ENCODE assay signal across 8 cellular contexts in genomic region chr9:36450110-36450732, GRCh38. TPM values are rescaled to one million over a fixed set of nuclear protein-coding genes. Genes with fewer than 3 reads are reported as not detected.
DNase-seq lines count a peak whose midpoint lies in the region; ATAC-seq, FAIRE-seq and TF ChIP-seq lines count a peak whose summit lies in the region.

No MANE protein-coding gene starts in this region.

- intact Hi-C loops in CD4-positive, alpha-beta T cell (cut with DNase I, micrococcal nuclease), result loop anchor here (1.0 kb wide), 2 partner anchors 43 to 106 kb away; no protein-coding TSS in a partner anchor
- intact Hi-C loops in activated T-helper 2 cell treated with anti-CD3 and anti-CD28 coated beads, Interferon-gamma antibody, Interleukin-2, Interleukin-4, amounts not matched to agents 10 μg/mL and 5 μg/mL and 100 μg/mL, durations not matched to agents 14 hours and 24 hours and 36 hours (cut with micrococcal nuclease), result loop anchor here (1.0 to 2.0 kb wide), 2 partner anchors 43 to 105 kb away; no protein-coding TSS in a partner anchor

- no peak overlapping the region for H3K4me3 ChIP-seq in brain microvascular endothelial cell (ENCODE audit: low read depth, low read length)

- DNase-seq in CD4-positive, alpha-beta T cell, result peak in 3 of 10 experiments; percentile 4 to 13 (median 11)
- DNase-seq in GM18507 (ENCODE audit: extremely low spot score, insufficient read length, low read depth), result no peak
- peak; percentile 55 to 67 for DNase-seq in NCI-H446 (lab: John Stamatoyannopoulos, UW)
- peak; percentile 12 for DNase-seq in brain microvascular endothelial cell
- no peak for DNase-seq in left lobe of liver (ENCODE audit: low spot score)
- no peak for DNase-seq in activated effector memory CD4-positive, alpha-beta T cell treated with anti-CD3 and anti-CD28 coated beads, Interleukin-2, amount 50 U/mL, for 16 hours
- no peak for DNase-seq in activated T-helper 2 cell treated with anti-CD3 and anti-CD28 coated beads, Interferon-gamma antibody, Interleukin-2, Interleukin-4, amounts not matched to agents 10 μg/mL and 5 μg/mL and 100 μg/mL, durations not matched to agents 14 hours and 24 hours and 36 hours (ENCODE audit: low spot score)

- peak; percentile 59 for FAIRE-seq in GM18507 (lab: Jason Lieb, UNC)

- H3K27ac Mint-ChIP-seq in CD4-positive, alpha-beta T cell, result no peak overlapping the region
- H3K27ac Mint-ChIP-seq in activated T-helper 2 cell treated with anti-CD3 and anti-CD28 coated beads, Interferon-gamma antibody, Interleukin-2, Interleukin-4, amounts not matched to agents 10 μg/mL and 5 μg/mL and 100 μg/mL, durations not matched to agents 14 hours and 24 hours and 36 hours, result no peak overlapping the region

- no peaks in the 10 kb centered on the region for H3K36me3 ChIP-seq in brain microvascular endothelial cell (replicated peaks)

- in situ Hi-C loops in brain microvascular endothelial cell (cut with HindIII; ENCODE audit: low pct_ligation_motif_present, low sequenced_read_pairs), result no loop called here

- POLR2A ChIA-PET in CD4-positive, alpha-beta T cell (lab: Charles Lee), result interaction anchor here (0.9 to 1.2 kb wide), 2 partner anchors 36 to 38 kb away, joined by 3 to 7 read pairs; no protein-coding TSS in a partner anchor

- CTCF ChIA-PET in CD4-positive, alpha-beta T cell (lab: Charles Lee), result interaction anchor here (0.7 to 2.5 kb wide), 3 partner anchors 14 to 43 kb away, joined by 3 to 12 read pairs (median 4); no protein-coding TSS in a partner anchor

- H3K9me3 ChIP-seq in CD4-positive, alpha-beta T cell (ENCODE audit: control insufficient read depth, low read length), result no peaks in the 10 kb centered on the region

- no peaks in the 10 kb centered on the region for H3K27me3 Mint-ChIP-seq in CD4-positive, alpha-beta T cell
- H3K27me3 Mint-ChIP-seq in activated T-helper 2 cell treated with anti-CD3 and anti-CD28 coated beads, Interferon-gamma antibody, Interleukin-2, Interleukin-4, amounts not matched to agents 10 μg/mL and 5 μg/mL and 100 μg/mL, durations not matched to agents 14 hours and 24 hours and 36 hours (ENCODE audit: low read depth), result no peaks in the 10 kb centered on the region

- H3K27me3 ChIP-seq in CD4-positive, alpha-beta T cell (ENCODE audit: control insufficient read depth, insufficient read depth, low read length), result no peaks in the 10 kb centered on the region
- H3K27me3 ChIP-seq in brain microvascular endothelial cell (replicated peaks), result no peaks in the 10 kb centered on the region

- H3K4me1 Mint-ChIP-seq in CD4-positive, alpha-beta T cell (ENCODE audit: low read depth), result peaks cover 35% of the 10 kb centered on the region
- peaks cover 8% of the 10 kb centered on the region for H3K4me1 Mint-ChIP-seq in activated T-helper 2 cell treated with anti-CD3 and anti-CD28 coated beads, Interferon-gamma antibody, Interleukin-2, Interleukin-4, amounts not matched to agents 10 μg/mL and 5 μg/mL and 100 μg/mL, durations not matched to agents 14 hours and 24 hours and 36 hours (ENCODE audit: low read depth)

- peak; percentile 80 for TF ChIP-seq CTCF in CD4-positive, alpha-beta T cell (IDR thresholded peaks at IDR 0.05)
- peak; percentile 82 for TF ChIP-seq CTCF in brain microvascular endothelial cell (IDR thresholded peaks at IDR 0.05; ENCODE audit: low read depth, low read length, missing control alignments)

- peaks cover 8% of the 10 kb centered on the region for H3K36me3 Mint-ChIP-seq in CD4-positive, alpha-beta T cell (ENCODE audit: low read depth)
- peaks cover 3% of the 10 kb centered on the region for H3K36me3 Mint-ChIP-seq in activated T-helper 2 cell treated with anti-CD3 and anti-CD28 coated beads, Interferon-gamma antibody, Interleukin-2, Interleukin-4, amounts not matched to agents 10 μg/mL and 5 μg/mL and 100 μg/mL, durations not matched to agents 14 hours and 24 hours and 36 hours (ENCODE audit: low read depth)

- ATAC-seq in CD4-positive, alpha-beta T cell (ENCODE audit: poor library complexity), result no peak
- ATAC-seq in left lobe of liver (peak; percentile 82), GM21619 (IDR thresholded peaks at IDR 0.05; ENCODE audit: unreplicated experiment) (no peak)

- H3K27ac ChIP-seq in CD4-positive, alpha-beta T cell (ENCODE audit: low read depth, low read length), result no peak overlapping the region
- no peak overlapping the region for H3K27ac ChIP-seq in brain microvascular endothelial cell

- H3K9me3 Mint-ChIP-seq in CD4-positive, alpha-beta T cell, result no peaks in the 10 kb centered on the region
- no peaks in the 10 kb centered on the region for H3K9me3 Mint-ChIP-seq in activated T-helper 2 cell treated with anti-CD3 and anti-CD28 coated beads, Interferon-gamma antibody, Interleukin-2, Interleukin-4, amounts not matched to agents 10 μg/mL and 5 μg/mL and 100 μg/mL, durations not matched to agents 14 hours and 24 hours and 36 hours

- no peak overlapping the region for H3K4me3 Mint-ChIP-seq in CD4-positive, alpha-beta T cell
- H3K4me3 Mint-ChIP-seq in activated T-helper 2 cell treated with anti-CD3 and anti-CD28 coated beads, Interferon-gamma antibody, Interleukin-2, Interleukin-4, amounts not matched to agents 10 μg/mL and 5 μg/mL and 100 μg/mL, durations not matched to agents 14 hours and 24 hours and 36 hours (ENCODE audit: low read depth), result no peak overlapping the region

RNA-seq across cellular contexts. Expression of gene RNF38, which starts 50.2 kb away (rescaled TPM):
- total RNA-seq in CD4-positive, alpha-beta T cell, result 100 to 1,000 TPM in 1 of 2 experiments, 10 to 100 TPM in 1; 88.1 to 104 TPM
- 12.9 TPM for total RNA-seq in left lobe of liver
- total RNA-seq in activated T-helper 2 cell treated with anti-CD3 and anti-CD28 coated beads, Interferon-gamma antibody, Interleukin-2, Interleukin-4, amounts not matched to agents 10 μg/mL and 5 μg/mL and 100 μg/mL, durations not matched to agents 14 hours and 24 hours and 36 hours, result 34.0 and 34.8 TPM in 2 replicates

Comparison
In these comparisons a context has a peak if more than half of its experiments do, and no peak if none do; other contexts are left out.
1. DNase-seq: peak in NCI-H446 (2 of 2) and brain microvascular endothelial cell (single experiment); none in GM18507 (single experiment), left lobe of liver (single experiment), activated effector memory CD4-positive, alpha-beta T cell treated with anti-CD3 and anti-CD28 coated beads, Interleukin-2, amount 50 U/mL, for 16 hours (single experiment) and activated T-helper 2 cell treated with anti-CD3 and anti-CD28 coated beads, Interferon-gamma antibody, Interleukin-2, Interleukin-4, amounts not matched to agents 10 μg/mL and 5 μg/mL and 100 μg/mL, durations not matched to agents 14 hours and 24 hours and 36 hours (single experiment).